Comparison of ENCODE assay signal across 12 cellular contexts in the genomic region with DNA sequence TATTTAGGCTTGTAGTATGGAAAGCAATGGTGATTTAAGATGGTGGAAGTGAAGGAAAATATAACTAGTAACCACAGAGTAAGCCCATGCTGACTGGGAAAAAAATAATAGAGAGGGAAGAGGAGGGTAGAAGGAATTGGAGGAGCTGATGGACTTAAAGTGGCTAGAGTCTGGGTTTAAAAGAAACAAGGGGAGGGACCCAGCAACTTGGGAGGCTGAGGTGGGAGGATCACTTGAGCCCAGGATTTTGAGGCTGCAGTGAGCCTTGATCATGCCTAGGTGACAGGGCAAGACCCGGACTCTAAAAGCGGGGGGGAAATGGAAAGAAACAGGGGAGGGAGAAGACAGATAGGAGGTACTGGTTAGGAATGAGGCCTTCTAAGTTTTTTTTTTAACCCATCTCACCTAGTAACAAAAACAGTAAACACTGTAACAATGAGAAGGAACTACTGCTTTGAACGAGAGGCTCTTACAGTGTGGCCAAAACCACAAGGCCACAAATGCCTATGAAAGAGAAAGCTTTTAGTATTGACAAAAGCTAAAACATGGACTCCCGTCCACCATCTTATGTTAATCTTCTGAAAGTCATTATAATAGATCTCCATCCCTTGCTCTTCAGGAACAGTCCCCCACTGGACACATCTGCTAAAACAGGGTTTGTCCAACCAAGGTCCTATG. TPM values are rescaled to one million over a fixed set of nuclear protein-coding genes. Genes with fewer than 3 reads are reported as not detected.
DNase-seq lines count a peak whose midpoint lies in the region; ATAC-seq, FAIRE-seq and TF ChIP-seq lines count a peak whose summit lies in the region.
"Had no signal": no experiment of that assay in that cellular context is flagged by ENCODE, and none has a peak within 500 bp of the region (broad histone marks: within the 10 kb centered on the region; RNA-seq: fewer than 3 reads in every experiment).

No MANE protein-coding gene starts in this region.

- peaks cover 81% of the 10 kb centered on the region for H3K79me2 ChIP-seq in GM12878 (ENCODE audit: control insufficient read depth, insufficient read depth, low read length)

- 45% methylated on average over 4 of the region's 4 CpGs for WGBS in GM12878 (ENCODE audit: insufficient coverage, insufficient replicate concordance, low lambda C conversion rate, missing lambda C conversion rate)
- WGBS in prostate gland = 81% methylated on average over 4 of the region's 4 CpGs

- POLR2A ChIA-PET in GM12878 (lab: Charles Lee) = interaction anchor here (0.6 to 7.0 kb wide), 12 partner anchors 9 to 409 kb away, joined by 3 to 168 read pairs (median 4); no protein-coding TSS in a partner anchor

- H3K9me3 ChIP-seq in GM12878 (replicated peaks; ENCODE audit: control insufficient read depth, insufficient read depth, low read length) = peaks cover 15% of the 10 kb centered on the region
- H3K9me3 ChIP-seq in prostate gland = no peaks in the 10 kb centered on the region

- intact Hi-C loops in GM12878 (cut with micrococcal nuclease; ENCODE audit: unreplicated experiment) = loop anchor here (2.0 kb wide), 2 partner anchors 16 to 88 kb away; no protein-coding TSS in a partner anchor
- intact Hi-C loops in prostate gland (cut with DNase I) = no loop called here
- intact Hi-C loops in cardiac septum (cut with DNase I) = no loop called here

- RAD21 ChIA-PET in GM12878 (lab: Charles Lee; ENCODE audit: unreplicated experiment) = interaction anchor here (0.7 to 7.0 kb wide), 10 partner anchors 8 to 83 kb away, joined by 3 to 208 read pairs (median 11); no protein-coding TSS in a partner anchor

- H3K9ac ChIP-seq in GM12878 (ENCODE audit: control insufficient read depth, insufficient read depth, low read length) = peak overlapping the region; percentile 57

- H3K4me2 ChIP-seq in GM12878 (ENCODE audit: control insufficient read depth, insufficient read depth) = peak overlapping the region; percentile 86

- H3K4me1 Mint-ChIP-seq in activated T-cell treated with anti-CD3 and anti-CD28 coated beads, Interleukin-2, amount 50 U/mL, for 4 hours (ENCODE audit: low read depth) = peaks cover 39% of the 10 kb centered on the region

- in situ Hi-C loops in GM12878 (cut with MboI) = no loop called here

- ATAC-seq in GM18519 (IDR thresholded peaks at IDR 0.05; ENCODE audit: low FRiP score, unreplicated experiment) = peak; percentile 52
- peak; percentile 50 for ATAC-seq in GM21529 (IDR thresholded peaks at IDR 0.05; ENCODE audit: unreplicated experiment)
- peak; percentile 55 for ATAC-seq in HG03460 (IDR thresholded peaks at IDR 0.05; ENCODE audit: unreplicated experiment)
- peak; percentile 75 for ATAC-seq in GM12878
- no peak for ATAC-seq in activated T-cell treated with anti-CD3 and anti-CD28 coated beads, Interleukin-2, amount 50 U/mL, for 4 hours

- BruUV-seq in GM12878 (replicated peaks; lab: Mats Ljungman, UMichigan) = no TSS peak

- H3K4me1 ChIP-seq in GM12878 (ENCODE audit: control insufficient read depth, insufficient read depth, low read length) (peaks cover 64% of the 10 kb centered on the region), prostate gland (replicated peaks) (no peaks in the 10 kb centered on the region)

- no peaks in the 10 kb centered on the region for H4K20me1 ChIP-seq in GM12878 (ENCODE audit: control insufficient read depth, insufficient read depth)

- H3K27me3 ChIP-seq in GM12878 (replicated peaks in 1 of 2; ENCODE audit: control insufficient read depth in 2 of 2, insufficient read depth in 2 of 2, low read length in 1 of 2) (no peaks in the 10 kb centered on the region), prostate gland (replicated peaks; ENCODE audit: insufficient read depth) (no peaks in the 10 kb centered on the region)

- peak; percentile 65 for FAIRE-seq in GM12878 (lab: Jason Lieb, UNC)

- TF ChIP-seq POLR2A in GM12878 (IDR thresholded peaks at IDR 0.05; ENCODE audit: low read depth, low read length) (no peak), prostate gland (IDR thresholded peaks at IDR 0.05) (no peak)

- peak overlapping the region; percentile 67 for H2AFZ ChIP-seq in GM12878 (ENCODE audit: control insufficient read depth, low read depth, low read length)

- peak; percentile 71 for DNase-seq in GM12878 (ENCODE audit: low read depth, low spot score)
- no peak for DNase-seq in effector CD8-positive, alpha-beta T cell (lab: John Stamatoyannopoulos, UW)
- no peak for DNase-seq in prostate gland (ENCODE audit: low spot score)
- DNase-seq in cardiac septum (ENCODE audit: low spot score) = no peak
- no peak for DNase-seq in activated T-cell treated with anti-CD3 and anti-CD28 coated beads, Interleukin-2, amount 50 U/mL, for 4 hours
- DNase-seq: dermis blood vessel endothelial cell, DMS79, H7, NCI-H187 had no signal

- H3K36me3 ChIP-seq in GM12878 (ENCODE audit: control insufficient read depth in 2 of 2, insufficient read depth in 2 of 2, low read length in 1 of 2) (peaks cover 0 to 3% of the 10 kb centered on the region in 2 experiments; a peak in 3 of 4 replicates), prostate gland (no peaks in the 10 kb centered on the region)

- no peak for TF ChIP-seq CTCF in GM12878 (IDR thresholded peaks at IDR 0.05 in 2 of 3, conservative IDR thresholded peaks at IDR 0.05 in 1 of 3; ENCODE audit: control insufficient read depth in 2 of 3, extremely low read depth in 1 of 3, insufficient read depth in 1 of 3, low read depth in 3 of 3, low read length in 3 of 3)
- no peak for TF ChIP-seq CTCF in prostate gland (IDR thresholded peaks at IDR 0.05)

- SMC1A ChIA-PET in GM12878 (lab: Charles Lee; ENCODE audit: uncharacterized antibody, unreplicated experiment) = interaction anchor here (1.0 to 8.3 kb wide), 13 partner anchors 8 to 320 kb away, joined by 3 to 273 read pairs (median 10); no protein-coding TSS in a partner anchor

- peak overlapping the region; percentile 93 for H3K27ac ChIP-seq in GM12878 (ENCODE audit: control insufficient read depth, insufficient read depth)
- H3K27ac ChIP-seq in prostate gland = no peak overlapping the region

- no peak overlapping the region for H3K4me3 Mint-ChIP-seq in activated T-cell treated with anti-CD3 and anti-CD28 coated beads, Interleukin-2, amount 50 U/mL, for 4 hours

- H3K4me3 ChIP-seq in GM12878 = 0 out of 2 replicates have a peak overlapping the region, but pooled peaks have one; percentile 14
- no peak overlapping the region for H3K4me3 ChIP-seq in prostate gland

- TF ChIP-seq EP300 in GM12878 (IDR thresholded peaks at IDR 0.05; ENCODE audit: borderline replicate concordance in 1 of 2, control insufficient read depth in 1 of 2, low read depth in 2 of 2, low read length in 2 of 2) = peak; percentile 54 to 94; a peak in 3 of 4 replicates

- no peaks in the 10 kb centered on the region for H3K27me3 Mint-ChIP-seq in activated T-cell treated with anti-CD3 and anti-CD28 coated beads, Interleukin-2, amount 50 U/mL, for 4 hours (ENCODE audit: low read depth)

- peaks cover 19% of the 10 kb centered on the region for H3K36me3 Mint-ChIP-seq in activated T-cell treated with anti-CD3 and anti-CD28 coated beads, Interleukin-2, amount 50 U/mL, for 4 hours (ENCODE audit: insufficient read depth)

- TF ChIP-seq RAD21 in GM12878 (IDR thresholded peaks at IDR 0.05; ENCODE audit: insufficient read depth, low read depth, low read length) = 0 out of 2 replicates have a peak, but pooled peaks have one; percentile 14

- CTCF ChIA-PET in GM12878 (lab: Yijun Ruan, JAX) = interaction anchor here (0.5 to 6.3 kb wide), 13 partner anchors 8 to 320 kb away, joined by 3 to 29 read pairs (median 5); no protein-coding TSS in a partner anchor

- H3K9me3 Mint-ChIP-seq in activated T-cell treated with anti-CD3 and anti-CD28 coated beads, Interleukin-2, amount 50 U/mL, for 4 hours = peaks cover 5% of the 10 kb centered on the region

RNA-seq across cellular contexts. Expression of a gene that starts 26.6 kb away (rescaled TPM):
- total RNA-seq in GM12878 (2013; cell fraction: nucleolus; rRNA removed) = 116 and 122 TPM in 2 replicates
- total RNA-seq in GM12878 (2014; rRNA removed) (31.3 and 35.7 TPM in 2 replicates), GM12878 (2014; rRNA removed; fragmentation: Illumina TruSeq; extraction: Trizol) (52.6 and 53.2 TPM in 2 replicates), GM12878 (2021) (49.3 and 49.8 TPM in 2 replicates), prostate gland (10 to 100 TPM in 1 of 2 donors, 1 to 10 TPM in 1; 8.1 to 18.0 TPM), cardiac septum (10.5 TPM)
- polyA plus RNA-seq in GM12878 (2011; ENCODE audit: low read depth) = 15.4 TPM
- polyA plus RNA-seq in GM12878 (2011; rRNA removed) (62.3 and 101 TPM in 2 replicates), GM12878 (2014; fragmentation: Illumina TruSeq; extraction: Trizol) (56.2 and 65.7 TPM in 2 replicates), GM12878 (2014; fragmentation: Nextera tagmentation; extraction: Ambion mirVana) (10 to 100 TPM; 34.9 to 42.5 TPM), GM12878 (2014; rRNA removed) (30.3 and 30.8 TPM in 2 replicates), GM12878 (2016; fragmentation: Nextera tagmentation; extraction: Ambion mirVana) (10 to 100 TPM; 94.4 to 96.3 TPM)
- 15.3 and 19.1 TPM in 2 replicates for polyA plus RNA-seq in GM12878 (2011; cell fraction: cytosol; rRNA removed)
- polyA plus RNA-seq in GM12878 (2011; cell fraction: nucleus; rRNA removed) = 15.9 and 21.8 TPM in 2 replicates
- polyA plus RNA-seq in GM12878 (2012) = 27.1 and 47.0 TPM in 2 replicates
- polyA minus RNA-seq in GM12878 (2011; rRNA and poly(A)+ RNA removed) = 26.0 and 42.8 TPM in 2 replicates
- 14.0 and 21.0 TPM in 2 replicates for polyA minus RNA-seq in GM12878 (2011; cell fraction: cytosol; rRNA and poly(A)+ RNA removed)
- polyA minus RNA-seq in GM12878 (2011; cell fraction: nucleus; rRNA and poly(A)+ RNA removed) = 15.1 and 26.8 TPM in 2 replicates
- 10 to 100 TPM; 30.1 to 38.6 (median 30.8) TPM for total RNA-seq in activated T-cell treated with anti-CD3 and anti-CD28 coated beads, Interleukin-2, amount 50 U/mL, for 4 hours

RNA-seq across cellular contexts. Expression of a gene that starts 26.9 kb away (rescaled TPM):
- 94.6 and 99.0 TPM in 2 replicates for total RNA-seq in GM12878 (2013; cell fraction: nucleolus; rRNA removed)
- total RNA-seq in GM12878 (2014; rRNA removed) (28.6 and 30.6 TPM in 2 replicates), GM12878 (2014; rRNA removed; fragmentation: Illumina TruSeq; extraction: Trizol) (26.2 and 27.1 TPM in 2 replicates), GM12878 (2021) (23.4 and 24.9 TPM in 2 replicates), prostate gland (10 to 100 TPM; 15.5 to 19.1 TPM), cardiac septum (12.4 TPM)
- 6.5 TPM for polyA plus RNA-seq in GM12878 (2011; ENCODE audit: low read depth)
- polyA plus RNA-seq in GM12878 (2011; rRNA removed) (32.9 and 43.0 TPM in 2 replicates), GM12878 (2014; fragmentation: Illumina TruSeq; extraction: Trizol) (26.7 and 31.8 TPM in 2 replicates), GM12878 (2014; fragmentation: Nextera tagmentation; extraction: Ambion mirVana) (1 to 10 TPM; 5.2 to 5.6 TPM), GM12878 (2014; rRNA removed) (15.3 and 16.4 TPM in 2 replicates), GM12878 (2016; fragmentation: Nextera tagmentation; extraction: Ambion mirVana) (10 to 100 TPM; 20.1 to 21.9 TPM)
- 10.3 and 11.3 TPM in 2 replicates for polyA plus RNA-seq in GM12878 (2011; cell fraction: cytosol; rRNA removed)
- 35.0 and 38.9 TPM in 2 replicates for polyA plus RNA-seq in GM12878 (2011; cell fraction: nucleus; rRNA removed)
- 11.2 and 13.9 TPM in 2 replicates for polyA plus RNA-seq in GM12878 (2012)
- polyA minus RNA-seq in GM12878 (2011; rRNA and poly(A)+ RNA removed) = 26.2 and 44.1 TPM in 2 replicates
- 13.6 and 16.9 TPM in 2 replicates for polyA minus RNA-seq in GM12878 (2011; cell fraction: cytosol; rRNA and poly(A)+ RNA removed)
- polyA minus RNA-seq in GM12878 (2011; cell fraction: nucleus; rRNA and poly(A)+ RNA removed) = 21.5 and 34.2 TPM in 2 replicates
- total RNA-seq in activated T-cell treated with anti-CD3 and anti-CD28 coated beads, Interleukin-2, amount 50 U/mL, for 4 hours = 10 to 100 TPM; 19.1 to 26.9 (median 23.0) TPM

Comparison
In these comparisons a context has a peak if more than half of its experiments do, and no peak if none do; other contexts are left out.
1. ATAC-seq: peak in GM18519 (single experiment), GM21529 (single experiment), HG03460 (single experiment) and GM12878 (single experiment); none in activated T-cell treated with anti-CD3 and anti-CD28 coated beads, Interleukin-2, amount 50 U/mL, for 4 hours (0 of 2).